ENCODE assay signal across 8 cellular contexts in genomic region chr14:68976160-68977067, GRCh38. TPM values are rescaled to one million over a fixed set of nuclear protein-coding genes. Genes with fewer than 3 reads are reported as not detected.
DNase-seq lines count a peak whose midpoint lies in the region; ATAC-seq and TF ChIP-seq lines count a peak whose summit lies in the region.

No MANE protein-coding gene starts in this region.

- H3K27ac Mint-ChIP-seq in CD4-positive, alpha-beta memory T cell, result peak overlapping the region; percentile 87 to 94 (median 93)
- peak overlapping the region; percentile 99 for H3K27ac Mint-ChIP-seq in T-cell
- H3K27ac Mint-ChIP-seq in osteocyte (ENCODE audit: unreplicated experiment), result peak overlapping the region; percentile 95

- DNase-seq in CD4-positive, alpha-beta memory T cell, result no peak
- DNase-seq in T-cell, result no peak
- peak; percentile 50 for DNase-seq in fibroblast of peridontal ligament (ENCODE audit: extremely low read depth)
- DNase-seq in osteocyte (ENCODE audit: extremely low spot score, unreplicated experiment), result no peak
- no peak for DNase-seq in activated effector memory CD4-positive, alpha-beta T cell treated with Interleukin-2 at 50 U/mL for 16 hours
- DNase-seq in stimulated activated CD8-positive, alpha-beta memory T cell treated with anti-CD3 and anti-CD28 coated beads, Interleukin-4, amount 100 ng/mL, for 48 hours, result no peak

- peaks cover 0 to 5% (median 0%) of the 10 kb centered on the region in 8 donors for H3K9me3 Mint-ChIP-seq in CD4-positive, alpha-beta memory T cell
- H3K9me3 Mint-ChIP-seq in T-cell, result peaks cover 0 to 4% (median 0%) of the 10 kb centered on the region in 3 donors
- H3K9me3 Mint-ChIP-seq in osteocyte (ENCODE audit: unreplicated experiment), result no peaks in the 10 kb centered on the region

- peaks cover 33 to 65% (median 46%) of the 10 kb centered on the region in 4 donors for H3K4me1 Mint-ChIP-seq in CD4-positive, alpha-beta memory T cell
- H3K4me1 Mint-ChIP-seq in T-cell, result peaks cover 60 to 73% (median 70%) of the 10 kb centered on the region in 3 donors
- H3K4me1 Mint-ChIP-seq in osteocyte (ENCODE audit: unreplicated experiment), result peaks cover 71% of the 10 kb centered on the region

- POLR2A ChIA-PET in CD4-positive, alpha-beta memory T cell (lab: Charles Lee; ENCODE audit: partially characterized antibody), result interaction anchor here (1.4 to 2.8 kb wide), 2 partner anchors 9 to 177 kb away, joined by 3 to 55 read pairs; partner anchors contain the start of gene DCAF5
- POLR2A ChIA-PET in T-cell (lab: Charles Lee), result no interaction called here

- no peak for ATAC-seq in T-cell (replicated peaks in 1 of 4)
- ATAC-seq in GM21381 (IDR thresholded peaks at IDR 0.05; ENCODE audit: unreplicated experiment), result no peak
- ATAC-seq in GM19395 (IDR thresholded peaks at IDR 0.05; ENCODE audit: unreplicated experiment), result no peak

- H3K4me1 ChIP-seq in CD4-positive, alpha-beta memory T cell (ENCODE audit: insufficient read depth, low read length), result peaks cover 35% of the 10 kb centered on the region

- TF ChIP-seq CTCF in osteocyte (IDR thresholded peaks at IDR 0.05), result no peak

- H3K27me3 ChIP-seq in CD4-positive, alpha-beta memory T cell (ENCODE audit: insufficient read depth, low read length), result no peaks in the 10 kb centered on the region

- intact Hi-C loops in CD4-positive, alpha-beta memory T cell (cut with micrococcal nuclease), result no loop called here

- no peaks in the 10 kb centered on the region for H3K36me3 ChIP-seq in CD4-positive, alpha-beta memory T cell (ENCODE audit: insufficient read depth, low read length)

- no peaks in the 10 kb centered on the region for H3K9me3 ChIP-seq in CD4-positive, alpha-beta memory T cell (ENCODE audit: control insufficient read depth in 1 of 2, low read length in 2 of 2)

- H3K4me3 Mint-ChIP-seq in CD4-positive, alpha-beta memory T cell, result peak overlapping the region; percentile 88 to 91 (median 88)
- H3K4me3 Mint-ChIP-seq in T-cell, result peak overlapping the region; percentile 83 to 93 (median 84)
- peak overlapping the region; percentile 84 for H3K4me3 Mint-ChIP-seq in osteocyte (ENCODE audit: unreplicated experiment)

- no peaks in the 10 kb centered on the region for H3K27me3 Mint-ChIP-seq in CD4-positive, alpha-beta memory T cell
- H3K27me3 Mint-ChIP-seq in T-cell, result peaks cover 0 to 2% of the 10 kb centered on the region in 2 donors
- no peaks in the 10 kb centered on the region for H3K27me3 Mint-ChIP-seq in osteocyte (ENCODE audit: unreplicated experiment)

- peaks cover 9 to 30% of the 10 kb centered on the region in 2 donors for H3K36me3 Mint-ChIP-seq in CD4-positive, alpha-beta memory T cell
- peaks cover 29% of the 10 kb centered on the region for H3K36me3 Mint-ChIP-seq in T-cell
- H3K36me3 Mint-ChIP-seq in osteocyte (ENCODE audit: unreplicated experiment), result peaks cover 31% of the 10 kb centered on the region

- CTCF ChIA-PET in CD4-positive, alpha-beta memory T cell (lab: Charles Lee; ENCODE audit: partially characterized antibody), result interaction anchor here (1.0 to 2.0 kb wide), 3 partner anchors 9 to 25 kb away, joined by 3 to 16 read pairs (median 4); no protein-coding TSS in a partner anchor
- CTCF ChIA-PET in T-cell (lab: Charles Lee), result interaction anchor here (0.9 to 1.5 kb wide), 2 partner anchors 64 to 65 kb away, joined by 3 to 7 read pairs; no protein-coding TSS in a partner anchor

- H3K27ac ChIP-seq in CD4-positive, alpha-beta memory T cell (ENCODE audit: low read depth, low read length), result peak overlapping the region; percentile 39

- peak overlapping the region in 1 of 2 donors; percentile 77 for H3K4me3 ChIP-seq in CD4-positive, alpha-beta memory T cell (ENCODE audit: low read length in 2 of 2)

RNA-seq across cellular contexts. Expression of gene ACTN1, which starts 2.7 kb away (rescaled TPM):
- 10 to 100 TPM; 70.8 to 75.1 TPM for total RNA-seq in CD4-positive, alpha-beta memory T cell
- 10 to 100 TPM; 33.6 to 63.3 TPM for polyA plus RNA-seq in CD4-positive, alpha-beta memory T cell
- total RNA-seq in T-cell (100 to 1,000 TPM in 4 of 5 donors, 10 to 100 TPM in 1; 84.8 to 219 (median 122) TPM), osteocyte (371 and 380 TPM in 2 replicates)
